25 cellular contexts compared by ENCODE assay signal in genomic region chr2:204251118-204251757, GRCh38.
DNase-seq lines count a peak whose midpoint lies in the region; ATAC-seq lines count a peak whose summit lies in the region.
"Had no signal": no experiment of that assay in that cellular context is flagged by ENCODE, and none has a peak within 500 bp of the region (broad histone marks: within the 10 kb centered on the region; RNA-seq: fewer than 3 reads in every experiment).

No MANE protein-coding gene starts in this region.

- POLR2A ChIA-PET in activated CD4-positive, alpha-beta memory T cell treated with anti-CD3 and anti-CD28 coated beads for 36 hours (lab: Charles Lee) = interaction anchor here (0.9 kb wide), 1 partner anchor 8 kb away, joined by 4 read pairs; no protein-coding TSS in a partner anchor
- POLR2A ChIA-PET in activated CD4-positive, alpha-beta memory T cell treated with anti-CD3 and anti-CD28 coated beads, Interleukin-2, amount 10 ng/mL, durations not matched to agents 7 days and 5 days (lab: Charles Lee) = no interaction called here

- DNase-seq in activated CD4-positive, alpha-beta memory T cell treated with anti-CD3 and anti-CD28 coated beads for 36 hours = peak; percentile 26
- DNase-seq in activated CD4-positive, alpha-beta memory T cell treated with anti-CD3 and anti-CD28 coated beads, Interleukin-2, amount 10 ng/mL, durations not matched to agents 7 days and 5 days = no peak
- peak; percentile 37 for DNase-seq in activated naive CD8-positive, alpha-beta T cell treated with anti-CD3 and anti-CD28 coated beads for 36 hours
- no peak for DNase-seq in NCI-H510A treated with DMSO at 0.1 percent for 48 hours (lab: John Stamatoyannopoulos, UW)
- no peak for DNase-seq in posterior vena cava (ENCODE audit: low spot score)
- DNase-seq in DMS53 treated with DMSO at 0.1 percent for 48 hours (lab: John Stamatoyannopoulos, UW; ENCODE audit: unreplicated experiment) = no peak
- DNase-seq: activated CD4-positive, alpha-beta T cell treated with anti-CD3 and anti-CD28 coated beads, Interleukin-2, amount 10 ng/mL, durations not matched to agents 7 days and 5 days; aorta; CD4-positive, alpha-beta memory T cell; cortex of kidney; esophagus squamous epithelium; GOT3; hippocampal formation; mesendoderm; naive B cell; NCI-H1105 treated with DMSO at 0.1 percent for 48 hours; NCI-H2029; NCI-H345; NCI-H774; nucleus accumbens; upper lobe of right lung had no signal

- no peaks in the 10 kb centered on the region for H3K36me3 Mint-ChIP-seq in activated CD4-positive, alpha-beta memory T cell treated with anti-CD3 and anti-CD28 coated beads for 36 hours
- no peaks in the 10 kb centered on the region for H3K36me3 Mint-ChIP-seq in activated CD4-positive, alpha-beta memory T cell treated with anti-CD3 and anti-CD28 coated beads, Interleukin-2, amount 10 ng/mL, durations not matched to agents 7 days and 5 days (ENCODE audit: low read depth)
- no peaks in the 10 kb centered on the region for H3K36me3 Mint-ChIP-seq in activated naive CD8-positive, alpha-beta T cell treated with anti-CD3 and anti-CD28 coated beads for 36 hours
- H3K36me3 Mint-ChIP-seq: CD4-positive, alpha-beta memory T cell; naive B cell had no signal

- ATAC-seq in GM18909 (IDR thresholded peaks at IDR 0.05; ENCODE audit: poor library complexity, unreplicated experiment) (peak; percentile 63), HG02678 (IDR thresholded peaks at IDR 0.05; ENCODE audit: unreplicated experiment) (peak; percentile 73)
- ATAC-seq: left lobe of liver, SK-N-SH treated with all-trans-retinoic acid at 6 μM for 48 hours, upper lobe of right lung had no signal

- H3K27me3 Mint-ChIP-seq in activated CD4-positive, alpha-beta memory T cell treated with anti-CD3 and anti-CD28 coated beads for 36 hours = peaks cover 14% of the 10 kb centered on the region
- peaks cover 27% of the 10 kb centered on the region for H3K27me3 Mint-ChIP-seq in activated CD4-positive, alpha-beta memory T cell treated with anti-CD3 and anti-CD28 coated beads, Interleukin-2, amount 10 ng/mL, durations not matched to agents 7 days and 5 days
- peaks cover 26% of the 10 kb centered on the region for H3K27me3 Mint-ChIP-seq in activated naive CD8-positive, alpha-beta T cell treated with anti-CD3 and anti-CD28 coated beads for 36 hours

- intact Hi-C loops in activated CD4-positive, alpha-beta memory T cell treated with anti-CD3 and anti-CD28 coated beads for 36 hours (cut with micrococcal nuclease) = loop anchor here (5.0 kb wide), 1 partner anchor 179 kb away; no protein-coding TSS in a partner anchor
- intact Hi-C loops in posterior vena cava (cut with DNase I) = no loop called here

- no peak overlapping the region for H3K4me3 Mint-ChIP-seq in activated CD4-positive, alpha-beta memory T cell treated with anti-CD3 and anti-CD28 coated beads for 36 hours
- H3K4me3 Mint-ChIP-seq in activated CD4-positive, alpha-beta memory T cell treated with anti-CD3 and anti-CD28 coated beads, Interleukin-2, amount 10 ng/mL, durations not matched to agents 7 days and 5 days = no peak overlapping the region
- no peak overlapping the region for H3K4me3 Mint-ChIP-seq in activated naive CD8-positive, alpha-beta T cell treated with anti-CD3 and anti-CD28 coated beads for 36 hours
- H3K4me3 Mint-ChIP-seq: activated CD4-positive, alpha-beta T cell treated with anti-CD3 and anti-CD28 coated beads, Interleukin-2, amount 10 ng/mL, durations not matched to agents 7 days and 5 days; CD4-positive, alpha-beta memory T cell; naive B cell had no signal

- H3K9me3 Mint-ChIP-seq in activated CD4-positive, alpha-beta memory T cell treated with anti-CD3 and anti-CD28 coated beads for 36 hours = no peaks in the 10 kb centered on the region
- H3K9me3 Mint-ChIP-seq in activated CD4-positive, alpha-beta memory T cell treated with anti-CD3 and anti-CD28 coated beads, Interleukin-2, amount 10 ng/mL, durations not matched to agents 7 days and 5 days = no peaks in the 10 kb centered on the region
- no peaks in the 10 kb centered on the region for H3K9me3 Mint-ChIP-seq in activated naive CD8-positive, alpha-beta T cell treated with anti-CD3 and anti-CD28 coated beads for 36 hours
- H3K9me3 Mint-ChIP-seq: activated CD4-positive, alpha-beta T cell treated with anti-CD3 and anti-CD28 coated beads, Interleukin-2, amount 10 ng/mL, durations not matched to agents 7 days and 5 days; CD4-positive, alpha-beta memory T cell; naive B cell had no signal

- H3K27ac Mint-ChIP-seq in activated CD4-positive, alpha-beta memory T cell treated with anti-CD3 and anti-CD28 coated beads for 36 hours = no peak overlapping the region
- H3K27ac Mint-ChIP-seq in activated CD4-positive, alpha-beta memory T cell treated with anti-CD3 and anti-CD28 coated beads, Interleukin-2, amount 10 ng/mL, durations not matched to agents 7 days and 5 days = no peak overlapping the region
- no peak overlapping the region for H3K27ac Mint-ChIP-seq in activated naive CD8-positive, alpha-beta T cell treated with anti-CD3 and anti-CD28 coated beads for 36 hours
- H3K27ac Mint-ChIP-seq: activated CD4-positive, alpha-beta T cell treated with anti-CD3 and anti-CD28 coated beads, Interleukin-2, amount 10 ng/mL, durations not matched to agents 7 days and 5 days; CD4-positive, alpha-beta memory T cell; naive B cell had no signal

- CTCF ChIA-PET in activated CD4-positive, alpha-beta memory T cell treated with anti-CD3 and anti-CD28 coated beads for 36 hours (lab: Charles Lee) = interaction anchor here (1.6 to 3.6 kb wide), 2 partner anchors 10 to 178 kb away, joined by 4 to 27 read pairs; no protein-coding TSS in a partner anchor
- CTCF ChIA-PET in activated CD4-positive, alpha-beta memory T cell treated with anti-CD3 and anti-CD28 coated beads, Interleukin-2, amount 10 ng/mL, durations not matched to agents 7 days and 5 days (lab: Charles Lee) = interaction anchor here (2.2 kb wide), 1 partner anchor 9 kb away, joined by 14 read pairs; no protein-coding TSS in a partner anchor

- no peaks in the 10 kb centered on the region for H3K4me1 Mint-ChIP-seq in activated CD4-positive, alpha-beta memory T cell treated with anti-CD3 and anti-CD28 coated beads for 36 hours (ENCODE audit: low read depth)
- H3K4me1 Mint-ChIP-seq in activated CD4-positive, alpha-beta memory T cell treated with anti-CD3 and anti-CD28 coated beads, Interleukin-2, amount 10 ng/mL, durations not matched to agents 7 days and 5 days = no peaks in the 10 kb centered on the region
- no peaks in the 10 kb centered on the region for H3K4me1 Mint-ChIP-seq in activated naive CD8-positive, alpha-beta T cell treated with anti-CD3 and anti-CD28 coated beads for 36 hours
- H3K4me1 Mint-ChIP-seq: activated CD4-positive, alpha-beta T cell treated with anti-CD3 and anti-CD28 coated beads, Interleukin-2, amount 10 ng/mL, durations not matched to agents 7 days and 5 days; CD4-positive, alpha-beta memory T cell; naive B cell had no signal

Comparison
In these comparisons a context has a peak if more than half of its experiments do, and no peak if none do; other contexts are left out.
1. DNase-seq: peak in activated CD4-positive, alpha-beta memory T cell treated with anti-CD3 and anti-CD28 coated beads for 36 hours (single experiment) and activated naive CD8-positive, alpha-beta T cell treated with anti-CD3 and anti-CD28 coated beads for 36 hours (single experiment); none in activated CD4-positive, alpha-beta memory T cell treated with anti-CD3 and anti-CD28 coated beads, Interleukin-2, amount 10 ng/mL, durations not matched to agents 7 days and 5 days (single experiment), NCI-H510A treated with DMSO at 0.1 percent for 48 hours (single experiment), posterior vena cava (single experiment) and DMS53 treated with DMSO at 0.1 percent for 48 hours (single experiment).